ENCODE assay signal across 8 cellular contexts in genomic region chr10:117496616-117497028, GRCh38. TPM values are rescaled to one million over a fixed set of nuclear protein-coding genes. Genes with fewer than 3 reads are reported as not detected.
DNase-seq lines count a peak whose midpoint lies in the region; ATAC-seq, FAIRE-seq and TF ChIP-seq lines count a peak whose summit lies in the region.

No MANE protein-coding gene starts in this region.

- no peak overlapping the region for H3K27ac ChIP-seq in GM23248
- H3K27ac ChIP-seq in osteoblast (ENCODE audit: low read depth, low read length): no peak overlapping the region
- no peak overlapping the region for H3K27ac ChIP-seq in thoracic aorta

- H3K4me3 ChIP-seq in GM23248 (no peak overlapping the region), LNCaP clone FGC (ENCODE audit: low read depth, low read length) (no peak overlapping the region), osteoblast (ENCODE audit: insufficient read depth, low read length) (no peak overlapping the region), thoracic aorta (no peak overlapping the region)

- H3K9me2 ChIP-seq in GM23248 (ENCODE audit: insufficient read depth): no peaks in the 10 kb centered on the region

- H3K36me3 ChIP-seq in GM23248 (ENCODE audit: low read depth) (0 out of 2 replicates have a peak, but pooled peaks cover 4% of the 10 kb centered on the region), osteoblast (ENCODE audit: insufficient read depth, low read length) (no peaks in the 10 kb centered on the region), thoracic aorta (no peaks in the 10 kb centered on the region)

- H3K27me3 ChIP-seq in GM23248 (replicated peaks; ENCODE audit: insufficient read depth): no peaks in the 10 kb centered on the region
- H3K27me3 ChIP-seq in osteoblast (ENCODE audit: insufficient read depth, low read length): peaks cover 12% of the 10 kb centered on the region
- H3K27me3 ChIP-seq in thoracic aorta (replicated peaks; ENCODE audit: insufficient read depth): no peaks in the 10 kb centered on the region

- no peak overlapping the region for H3K9ac ChIP-seq in GM23248

- DNase-seq in EH (ENCODE audit: low read depth): peak; percentile 81
- peak; percentile 95 for DNase-seq in GM23248
- peak; percentile 61 for DNase-seq in LNCaP clone FGC (ENCODE audit: low read depth)
- peak; percentile 67 for DNase-seq in SIG-M5 treated with dmso at 0.1 percent for 504 hours (lab: John Stamatoyannopoulos, UW; ENCODE audit: unreplicated experiment)
- DNase-seq in activated gamma-delta T cell (lab: John Stamatoyannopoulos, UW): peak; percentile 11
- peak; percentile 31 to 76 for DNase-seq in frontal cortex (ENCODE audit: low spot score in 2 of 2)
- no peak for DNase-seq in osteoblast (ENCODE audit: insufficient read length, low spot score, missing footprints)
- peak; percentile 15 for DNase-seq in thoracic aorta (ENCODE audit: low spot score)

- TF ChIP-seq CTCF in LNCaP clone FGC (IDR thresholded peaks at IDR 0.05; ENCODE audit: control insufficient read depth, extremely low read depth, insufficient read depth): peak; percentile 97
- TF ChIP-seq CTCF in osteoblast (IDR thresholded peaks at IDR 0.05; ENCODE audit: extremely low read depth, low read depth, low read length): peak; percentile 94
- peak; percentile 92 for TF ChIP-seq CTCF in thoracic aorta (IDR thresholded peaks at IDR 0.05)

- WGBS in GM23248 (ENCODE audit: low coverage in 1 of 2, low lambda C conversion rate in 2 of 2, missing lambda C conversion rate in 2 of 2), 2 experiments: 11 to 12% methylated on average over 17 of the region's 17 CpGs

- H3K4me1 ChIP-seq in GM23248 (ENCODE audit: insufficient read depth) (peaks cover 12% of the 10 kb centered on the region; the same call in 1 of the 2 replicates), osteoblast (ENCODE audit: insufficient read depth, low read length) (peaks cover 3% of the 10 kb centered on the region), thoracic aorta (ENCODE audit: control insufficient read depth in 1 of 2, low read depth in 2 of 2) (no peaks in the 10 kb centered on the region)

- H3K9me3 ChIP-seq in GM23248 (ENCODE audit: low read depth) (no peaks in the 10 kb centered on the region), osteoblast (ENCODE audit: low read depth, low read length) (no peaks in the 10 kb centered on the region), thoracic aorta (peaks cover 4% of the 10 kb centered on the region)

- no peak overlapping the region for H3K4me2 ChIP-seq in GM23248 (ENCODE audit: unreplicated experiment)
- peak overlapping the region; percentile 41 for H3K4me2 ChIP-seq in osteoblast (ENCODE audit: insufficient read depth, low read length)

- no peak for FAIRE-seq in frontal cortex (lab: Jason Lieb, UNC)

- H2AFZ ChIP-seq in GM23248 (no peak overlapping the region), osteoblast (ENCODE audit: low read length) (no peak overlapping the region)

- H3K79me2 ChIP-seq in GM23248 (ENCODE audit: insufficient read depth): peaks cover 40% of the 10 kb centered on the region
- no peaks in the 10 kb centered on the region for H3K79me2 ChIP-seq in osteoblast (ENCODE audit: insufficient read depth, low read length)

- H4K20me1 ChIP-seq in GM23248 (ENCODE audit: insufficient read depth) (no peaks in the 10 kb centered on the region), osteoblast (ENCODE audit: insufficient read depth, low read length) (no peaks in the 10 kb centered on the region)

- no peak for ATAC-seq in thoracic aorta (ENCODE audit: insufficient number of reproducible peaks, low FRiP score, low read depth)

- no peaks in the 10 kb centered on the region; the same call in 1 of the 2 replicates for H3F3A ChIP-seq in GM23248 (ENCODE audit: insufficient read depth)

- in situ Hi-C loops in GM23248 (cut with MboI): no loop called here

RNA-seq across cellular contexts. Expression of gene EMX2, which starts 45.9 kb away (rescaled TPM):
- total RNA-seq in GM23248 (2014; rRNA removed; shearing (Covaris generic)): 13.4 and 16.3 TPM in 2 replicates
- 12.8 and 13.2 TPM in 2 replicates for polyA plus RNA-seq in GM23248 (2016; fragmentation: Nextera tagmentation; extraction: Ambion mirVana)
- total RNA-seq in frontal cortex (2.0 TPM), osteoblast (0.88 and 1.4 TPM in 2 replicates), thoracic aorta (not detected)
